In the genomic region with DNA sequence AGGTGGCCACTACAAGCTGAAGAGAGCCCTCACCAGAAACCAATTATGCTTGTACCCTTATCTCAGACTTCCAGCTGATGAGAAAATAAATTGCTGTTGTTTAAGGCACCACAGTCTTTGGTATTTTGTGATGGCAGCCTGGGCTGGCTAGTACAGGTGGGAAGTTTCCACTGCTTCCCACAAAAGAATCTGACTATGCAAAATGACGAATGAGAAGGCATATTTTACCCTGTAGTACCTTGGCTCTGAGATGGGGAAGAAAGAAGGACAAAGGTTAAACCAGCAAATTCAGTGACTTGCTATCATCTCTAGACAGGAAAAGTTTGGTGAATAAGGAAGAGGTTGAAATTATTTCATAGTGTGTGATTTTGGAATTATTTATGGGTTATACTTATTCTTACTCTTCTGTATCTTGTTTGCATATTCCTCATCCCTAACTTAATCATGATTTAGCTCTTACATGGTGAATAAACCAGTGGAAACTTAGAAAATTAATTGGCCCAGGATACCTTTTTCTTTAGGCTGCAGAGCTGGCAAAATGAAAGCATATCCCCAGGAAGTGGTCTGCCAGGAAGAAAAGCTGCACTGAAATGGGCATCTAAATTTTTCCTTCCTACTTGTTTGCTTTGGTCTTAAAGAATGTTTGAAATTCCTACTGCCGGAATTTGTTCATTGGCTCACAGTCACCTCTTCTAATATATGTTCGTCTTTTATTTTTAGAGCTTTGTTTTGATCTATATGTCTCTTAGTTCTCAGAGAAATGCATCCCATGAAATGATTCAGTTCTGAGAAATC, we compare ENCODE assay signal across 1 cellular context.
TF ChIP-seq lines count a peak whose summit lies in the region.

No MANE protein-coding gene starts in this region.

TF ChIP-seq in IMR-90, 13 proteins besides CTCF, POLR2A, EP300 and RAD21 (continued from another document):
- no peak for TF ChIP-seq RCOR1 (IDR thresholded peaks at IDR 0.05; ENCODE audit: insufficient replicate concordance, low read length)
- TF ChIP-seq CEBPB (IDR thresholded peaks at IDR 0.05; ENCODE audit: low read depth, low read length): no peak
- TF ChIP-seq MXI1 (IDR thresholded peaks at IDR 0.05; ENCODE audit: borderline replicate concordance, low read depth, low read length): no peak
- TF ChIP-seq BHLHE40 (IDR thresholded peaks at IDR 0.05; ENCODE audit: low read depth, low read length): no peak
- TF ChIP-seq RFX5 (IDR thresholded peaks at IDR 0.05; ENCODE audit: low read depth, low read length): no peak
- no peak for TF ChIP-seq CHD1 (IDR thresholded peaks at IDR 0.05; ENCODE audit: low read depth, low read length)
